Comparison of ENCODE assay signal across 16 cellular contexts in the genomic region with DNA sequence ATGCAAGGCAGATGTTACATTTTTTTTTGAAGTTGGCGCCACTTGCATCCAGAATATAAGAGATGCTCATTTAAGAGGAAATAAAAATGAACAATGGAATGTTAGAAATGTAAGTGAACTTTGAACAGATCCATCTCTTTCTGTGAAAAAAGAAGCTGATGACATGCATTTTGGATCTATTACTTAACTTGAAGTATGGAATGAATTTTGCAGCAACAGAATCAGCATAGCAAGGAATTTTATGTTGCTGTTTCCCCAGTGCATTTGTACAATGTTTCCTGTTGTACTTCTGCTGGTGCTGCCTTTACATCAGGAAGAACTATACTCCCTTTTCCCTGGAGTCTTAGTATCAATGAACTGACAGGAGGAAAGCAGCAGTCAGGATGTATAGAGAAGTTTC.
DNase-seq lines count a peak whose midpoint lies in the region; ATAC-seq and TF ChIP-seq lines count a peak whose summit lies in the region.
"Had no signal": no experiment of that assay in that cellular context is flagged by ENCODE, and none has a peak within 500 bp of the region (broad histone marks: within the 10 kb centered on the region; RNA-seq: fewer than 3 reads in every experiment).

No MANE protein-coding gene starts in this region.

- no peak for TF ChIP-seq POLR2A in IMR-90 (IDR thresholded peaks at IDR 0.05; ENCODE audit: low read depth, low read length)

- H3K9me3 ChIP-seq in IMR-90 (ENCODE audit: control insufficient read depth, insufficient read depth, low read length) (no peaks in the 10 kb centered on the region), adipocyte (ENCODE audit: control insufficient read depth, low read length) (no peaks in the 10 kb centered on the region)
- H3K9me3 ChIP-seq: BLaER1, Caco-2 had no signal

- H3K36me3 ChIP-seq in IMR-90 (ENCODE audit: control insufficient read depth, insufficient read depth, low read length): no peaks in the 10 kb centered on the region
- H3K36me3 ChIP-seq in adipocyte (ENCODE audit: control insufficient read depth, insufficient read depth, low read length, severe bottlenecking): no peaks in the 10 kb centered on the region
- H3K36me3 ChIP-seq: BLaER1 had no signal

- no peak overlapping the region for H4K91ac ChIP-seq in IMR-90 (ENCODE audit: insufficient read depth, low read depth, low read length)

- H3K23ac ChIP-seq in IMR-90 (ENCODE audit: low read depth, low read length): no peak overlapping the region

- 0 out of 2 replicates have a peak, but pooled peaks have one; percentile 21 for ATAC-seq in IMR-90 (ENCODE audit: low read depth)
- ATAC-seq: CD8-positive, alpha-beta T cell had no signal

- BruUV-seq in IMR-90 (replicated peaks; lab: Mats Ljungman, UMichigan): no TSS peak

- H3K4me1 ChIP-seq in IMR-90 (ENCODE audit: control insufficient read depth, insufficient read depth, low read length): no peaks in the 10 kb centered on the region
- peaks cover 30% of the 10 kb centered on the region for H3K4me1 ChIP-seq in adipocyte (ENCODE audit: control insufficient read depth, insufficient read depth, low read length)
- H3K4me1 ChIP-seq: Caco-2 had no signal

- no peak overlapping the region for H3K4me2 ChIP-seq in IMR-90 (ENCODE audit: low read depth, low read length)
- H3K4me2 ChIP-seq: BLaER1 had no signal

- no peaks in the 10 kb centered on the region for H3K9me1 ChIP-seq in IMR-90 (ENCODE audit: insufficient read depth, low read length)

- H3K27me3 ChIP-seq in IMR-90 (ENCODE audit: control insufficient read depth, insufficient read depth, low read length) (no peaks in the 10 kb centered on the region), adipocyte (replicated peaks; ENCODE audit: control insufficient read depth, insufficient read depth, low read length) (no peaks in the 10 kb centered on the region)
- H3K27me3 ChIP-seq: BLaER1 had no signal

- no peak overlapping the region for H2BK15ac ChIP-seq in IMR-90 (ENCODE audit: low read depth, low read length)

- no peak overlapping the region for H3K14ac ChIP-seq in IMR-90 (replicated peaks; ENCODE audit: low read depth, low read length)

- H2BK20ac ChIP-seq in IMR-90 (ENCODE audit: low read depth, low read length): no peak overlapping the region

- TF ChIP-seq CTCF in IMR-90 (conservative IDR thresholded peaks at IDR 0.05; ENCODE audit: low read depth, low read length) (no peak), fibroblast of the aortic adventitia (IDR thresholded peaks at IDR 0.05; ENCODE audit: insufficient read depth, low read length) (no peak)

- H2BK5ac ChIP-seq in IMR-90 (ENCODE audit: low read depth, low read length, poor library complexity, severe bottlenecking): no peak overlapping the region

- no peak overlapping the region for H3K56ac ChIP-seq in IMR-90 (ENCODE audit: extremely low read depth, insufficient read depth, low read length)

- no peak overlapping the region for H2BK120ac ChIP-seq in IMR-90 (ENCODE audit: low read depth, low read length)

- no peak overlapping the region for H3K27ac ChIP-seq in IMR-90 (ENCODE audit: insufficient read depth, low read length)
- H3K27ac ChIP-seq: BLaER1, C4-2B, GM23248 had no signal

- no peak overlapping the region for H4K5ac ChIP-seq in IMR-90 (ENCODE audit: low read depth, low read length)

- no peak for DNase-seq in IMR-90
- peak; percentile 9 for DNase-seq in adipocyte (ENCODE audit: low read depth)
- peak; percentile 35 for DNase-seq in fibroblast of the aortic adventitia (ENCODE audit: low read depth)
- DNase-seq in NCI-H2171 treated with DMSO at 0.1 percent for 48 hours (lab: John Stamatoyannopoulos, UW): no peak
- no peak for DNase-seq in activated naive CD4-positive, alpha-beta T cell (lab: John Stamatoyannopoulos, UW)
- DNase-seq in NCI-H128 (lab: John Stamatoyannopoulos, UW; ENCODE audit: unreplicated experiment): no peak
- DNase-seq: Caco-2; CD4-positive, CD25-positive, alpha-beta regulatory T cell; CD8-positive, alpha-beta T cell; DMS153; DND-41; GM23248; H7; HCEC 1CT had no signal

- WGBS in IMR-90 (ENCODE audit: extremely low coverage in 2 of 2, insufficient read length in 1 of 2), 2 experiments: no CpG with 5 or more reads among the region's 1 CpG

- H3K9ac ChIP-seq in IMR-90 (ENCODE audit: low read depth, low read length): no peak overlapping the region
- H3K9ac ChIP-seq in adipocyte (ENCODE audit: low read length): peak overlapping the region; percentile 11
- H3K9ac ChIP-seq: BLaER1, GM23248 had no signal

- dilution Hi-C loops in IMR-90 (cut with HindIII; ENCODE audit: low sequenced_read_pairs, unreplicated experiment): no loop called here

- no peak overlapping the region for H2AK5ac ChIP-seq in IMR-90 (ENCODE audit: low read depth, low read length)

- H4K20me1 ChIP-seq in IMR-90 (ENCODE audit: insufficient read depth, low read length): no peaks in the 10 kb centered on the region
- H4K20me1 ChIP-seq: BLaER1 had no signal

- no peak overlapping the region for H2AFZ ChIP-seq in IMR-90 (replicated peaks; ENCODE audit: low read length, poor library complexity)
- H2AFZ ChIP-seq: GM23248 had no signal

- H3K4ac ChIP-seq in IMR-90 (ENCODE audit: low read depth, low read length): no peak overlapping the region

- H3K18ac ChIP-seq in IMR-90 (ENCODE audit: low read depth, low read length): no peak overlapping the region

- no peaks in the 10 kb centered on the region for H3K79me1 ChIP-seq in IMR-90 (ENCODE audit: low read depth in 1 of 2, low read length in 2 of 2)

- intact Hi-C loops in IMR-90 (cut with micrococcal nuclease): no loop called here

- CTCF ChIA-PET in IMR-90 (lab: Yijun Ruan, JAX): no interaction called here

- no peak for TF ChIP-seq RAD21 in IMR-90 (IDR thresholded peaks at IDR 0.05; ENCODE audit: low read length)

- POLR2A ChIA-PET in IMR-90 (lab: Charles Lee; ENCODE audit: unreplicated experiment): no interaction called here

- H2AK9ac ChIP-seq in IMR-90 (replicated peaks; ENCODE audit: low read depth, low read length, poor library complexity): no peak overlapping the region

- H3K4me3 ChIP-seq in IMR-90 (ENCODE audit: insufficient read depth, low read depth, low read length) (no peak overlapping the region), adipocyte (ENCODE audit: low read length) (no peak overlapping the region), fibroblast of the aortic adventitia (ENCODE audit: low read depth, low read length) (no peak overlapping the region)
- H3K4me3 ChIP-seq: BLaER1, GM23248 had no signal

- no peak overlapping the region for H4K8ac ChIP-seq in IMR-90 (ENCODE audit: low read depth in 2 of 2, low read length in 2 of 2)

- in situ Hi-C loops in IMR-90 (cut with MboI; ENCODE audit: low sequenced_read_pairs): no loop called here

TF ChIP-seq in IMR-90, 13 proteins besides CTCF, POLR2A, EP300 and RAD21:
- TF ChIP-seq MXI1 (IDR thresholded peaks at IDR 0.05; ENCODE audit: borderline replicate concordance, low read depth, low read length) (no peak), MAFK (IDR thresholded peaks at IDR 0.05; ENCODE audit: low read depth, low read length) (no peak), SMC3 (IDR thresholded peaks at IDR 0.05; ENCODE audit: low read depth, low read length) (no peak), FOS (IDR thresholded peaks at IDR 0.05; ENCODE audit: low read depth, low read length) (no peak), RFX5 (IDR thresholded peaks at IDR 0.05; ENCODE audit: low read depth, low read length) (no peak)
- TF ChIP-seq, protein P1, sequence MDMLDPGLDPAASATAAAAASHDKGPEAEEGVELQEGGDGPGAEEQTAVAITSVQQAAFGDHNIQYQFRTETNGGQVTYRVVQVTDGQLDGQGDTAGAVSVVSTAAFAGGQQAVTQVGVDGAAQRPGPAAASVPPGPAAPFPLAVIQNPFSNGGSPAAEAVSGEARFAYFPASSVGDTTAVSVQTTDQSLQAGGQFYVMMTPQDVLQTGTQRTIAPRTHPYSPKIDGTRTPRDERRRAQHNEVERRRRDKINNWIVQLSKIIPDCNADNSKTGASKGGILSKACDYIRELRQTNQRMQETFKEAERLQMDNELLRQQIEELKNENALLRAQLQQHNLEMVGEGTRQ (IDR thresholded peaks at IDR 0.05; ENCODE audit: low read depth, low read length): no peak

Comparison
In these comparisons a context has a peak if more than half of its experiments do, and no peak if none do; other contexts are left out.
1. DNase-seq: peak in adipocyte (single experiment) and fibroblast of the aortic adventitia (single experiment); none in IMR-90 (single experiment), NCI-H2171 treated with DMSO at 0.1 percent for 48 hours (single experiment), activated naive CD4-positive, alpha-beta T cell (0 of 4) and NCI-H128 (single experiment).